ENCODE assay signal across 25 cellular contexts in the genomic region with DNA sequence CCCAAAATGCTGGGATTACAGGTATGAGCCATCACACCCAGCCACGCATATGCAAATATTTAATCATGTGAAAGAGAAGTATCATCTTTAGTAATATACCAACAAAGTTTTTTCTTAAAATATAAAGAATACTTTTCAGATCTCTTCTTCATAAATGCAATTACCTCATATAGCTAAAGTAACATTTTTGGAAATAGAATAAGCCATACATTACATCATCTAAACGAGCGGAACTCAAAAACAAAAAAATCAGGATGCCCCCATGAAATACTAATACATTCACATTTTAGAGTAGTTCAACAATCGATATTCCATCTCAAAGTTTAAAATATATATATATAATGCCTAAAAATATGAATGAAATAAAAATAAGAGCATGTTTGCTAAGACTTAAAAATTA.
"Had no signal": no experiment of that assay in that cellular context is flagged by ENCODE, and none has a peak within 500 bp of the region (broad histone marks: within the 10 kb centered on the region; RNA-seq: fewer than 3 reads in every experiment).

No MANE protein-coding gene starts in this region.

- H3K9me3 ChIP-seq: left ventricle myocardium inferior, ovary, prostate gland, sigmoid colon, spleen, tibial nerve, uterus had no signal

- H3K27ac Mint-ChIP-seq: mesothelial cell of epicardium; naive B cell; natural killer cell; stimulated activated memory B cell treated with anti-CD40 and anti-IgM and Interleukin-4, amounts not matched to agents 10 μg/mL and 1 μg/mL and 100 μg/mL, for 72 hours; stimulated activated naive CD8-positive, alpha-beta T cell treated with anti-CD3 and anti-CD28 coated beads, Interleukin-15, amount 100 ng/mL, for 72 hours; type B pancreatic cell had no signal

- H3K4me3 Mint-ChIP-seq: mesothelial cell of epicardium; natural killer cell; stimulated activated memory B cell treated with anti-CD40 and anti-IgM and Interleukin-4, amounts not matched to agents 10 μg/mL and 1 μg/mL and 100 μg/mL, for 72 hours; stimulated activated naive CD8-positive, alpha-beta T cell treated with anti-CD3 and anti-CD28 coated beads, Interleukin-15, amount 100 ng/mL, for 72 hours; type B pancreatic cell had no signal

- H3K36me3 Mint-ChIP-seq: natural killer cell had no signal

- H3K36me3 ChIP-seq: ovary, prostate gland, uterus had no signal

- H3K4me3 ChIP-seq: hepatocyte, left ventricle myocardium inferior, lung, ovary, prostate gland, sigmoid colon, spleen, tibial nerve, uterus had no signal

- H3K27me3 ChIP-seq: hepatocyte, ovary, sigmoid colon, spleen, tibial nerve, uterus had no signal

- H3K4me1 ChIP-seq: prostate gland, uterus had no signal

- H3K27me3 Mint-ChIP-seq: naive B cell; stimulated activated memory B cell treated with anti-CD40 and anti-IgM and Interleukin-4, amounts not matched to agents 10 μg/mL and 1 μg/mL and 100 μg/mL, for 72 hours; stimulated activated naive CD8-positive, alpha-beta T cell treated with anti-CD3 and anti-CD28 coated beads, Interleukin-15, amount 100 ng/mL, for 72 hours; type B pancreatic cell had no signal

- ATAC-seq: natural killer cell; right cardiac atrium; stimulated activated memory B cell treated with anti-CD40 and anti-IgM and Interleukin-4, amounts not matched to agents 10 μg/mL and 1 μg/mL and 100 μg/mL, for 72 hours; stimulated activated naive CD8-positive, alpha-beta T cell treated with anti-CD3 and anti-CD28 coated beads, Interleukin-15, amount 100 ng/mL, for 72 hours had no signal

- DNase-seq: islet precursor cell; left ventricle myocardium inferior; mesendoderm; naive B cell; natural killer cell; ovary; posterior cingulate gyrus; retina; right cardiac atrium; sigmoid colon; small intestine; spleen; stimulated activated CD4-positive, alpha-beta T cell treated with anti-CD3 and anti-CD28 coated beads, Interleukin-4, amount 100 ng/mL, for 4 hours; stimulated activated CD8-positive, alpha-beta memory T cell treated with anti-CD3 and anti-CD28 coated beads, Interleukin-4, amount 100 ng/mL, for 48 hours; stimulated activated naive CD4-positive, alpha-beta T cell treated with Interleukin-2 at 50 U/mL for 16 hours; stimulated activated naive CD8-positive, alpha-beta T cell treated with anti-CD3 and anti-CD28 coated beads, Interleukin-15, amount 100 ng/mL, for 72 hours; substantia nigra; uterus had no signal

- H3K4me2 ChIP-seq: hepatocyte had no signal

- H3K9me3 Mint-ChIP-seq: mesothelial cell of epicardium; naive B cell; natural killer cell; stimulated activated memory B cell treated with anti-CD40 and anti-IgM and Interleukin-4, amounts not matched to agents 10 μg/mL and 1 μg/mL and 100 μg/mL, for 72 hours; stimulated activated naive CD8-positive, alpha-beta T cell treated with anti-CD3 and anti-CD28 coated beads, Interleukin-15, amount 100 ng/mL, for 72 hours; type B pancreatic cell had no signal

- H3K27ac ChIP-seq: hepatocyte, left ventricle myocardium inferior, ovary, prostate gland, sigmoid colon, spleen, tibial nerve, uterus had no signal
